In the genomic region with DNA sequence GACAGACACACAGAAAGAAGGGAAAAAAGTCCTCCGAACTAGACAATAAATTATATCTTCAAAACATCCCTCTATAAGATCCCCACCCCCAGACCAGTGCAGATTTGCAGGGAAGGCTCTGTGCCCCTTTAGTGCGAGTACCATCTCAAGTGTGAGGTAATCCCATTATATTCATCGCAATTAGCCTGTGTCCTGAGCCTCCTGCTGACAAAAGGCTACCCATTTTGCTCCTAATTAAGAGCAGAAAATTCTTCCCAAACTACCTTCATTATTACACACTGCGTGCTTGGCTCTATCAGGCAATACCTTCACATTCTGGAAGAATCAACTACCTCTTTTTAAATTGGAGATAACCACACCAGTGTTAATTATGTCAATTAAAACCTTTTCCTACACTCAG, we compare ENCODE assay signal across 19 cellular contexts.
"Had no signal": no experiment of that assay in that cellular context is flagged by ENCODE, and none has a peak within 500 bp of the region (broad histone marks: within the 10 kb centered on the region; RNA-seq: fewer than 3 reads in every experiment).

No MANE protein-coding gene starts in this region.

- H3K27me3 ChIP-seq: dorsolateral prefrontal cortex, hepatocyte, upper lobe of left lung had no signal

- DNase-seq: activated CD4-positive, alpha-beta T cell treated with anti-CD3 and anti-CD28 coated beads, Interleukin-2, amount 10 ng/mL, durations not matched to agents 24 days and 14 days; activated CD8-positive, alpha-beta T cell treated with anti-CD3 and anti-CD28 coated beads for 36 hours; activated naive CD4-positive, alpha-beta T cell; activated naive CD8-positive, alpha-beta T cell treated with anti-CD3 and anti-CD28 coated beads, Interleukin-2, amount 10 ng/mL, durations not matched to agents 7 days and 5 days; activated T-cell treated with anti-CD3 and anti-CD28 coated beads, Interleukin-2, amount 50 U/mL, for 1 hour; caudate nucleus; dorsolateral prefrontal cortex; endodermal cell; foreskin fibroblast; left cardiac atrium; lower lobe of right lung; natural killer cell; occipital lobe; stimulated activated naive B cell treated with anti-CD40 and anti-IgM and Interleukin-4, amounts not matched to agents 10 μg/mL and 1 μg/mL and 100 μg/mL, for 72 hours; upper lobe of left lung had no signal

- H3K36me3 ChIP-seq: lower lobe of right lung, thoracic aorta, upper lobe of left lung had no signal

- H3K9me3 ChIP-seq: lower lobe of right lung, thoracic aorta, upper lobe of left lung had no signal

- H2AFZ ChIP-seq: hepatocyte had no signal

- H3K27ac ChIP-seq: dorsolateral prefrontal cortex, epithelial cell of prostate, hepatocyte, lower lobe of right lung, thoracic aorta, upper lobe of left lung had no signal

- H3K4me1 ChIP-seq: lower lobe of right lung, upper lobe of left lung had no signal

- H3K4me3 ChIP-seq: dorsolateral prefrontal cortex, hepatocyte, lower lobe of right lung, thoracic aorta, upper lobe of left lung had no signal

- H3K4me2 ChIP-seq: hepatocyte had no signal

- H3K79me2 ChIP-seq: hepatocyte had no signal

- ATAC-seq: activated CD8-positive, alpha-beta T cell treated with anti-CD3 and anti-CD28 coated beads for 36 hours; activated T-helper 17 cell treated with anti-CD3 and anti-CD28 coated beads, Interleukin-2, amount 50 U/mL, for 72 hours; left cardiac atrium; lower lobe of right lung; natural killer cell; stimulated activated naive B cell treated with anti-CD40 and anti-IgM and Interleukin-4, amounts not matched to agents 10 μg/mL and 1 μg/mL and 100 μg/mL, for 72 hours had no signal
